ENCODE assay signal across 2 cellular contexts in the genomic region with DNA sequence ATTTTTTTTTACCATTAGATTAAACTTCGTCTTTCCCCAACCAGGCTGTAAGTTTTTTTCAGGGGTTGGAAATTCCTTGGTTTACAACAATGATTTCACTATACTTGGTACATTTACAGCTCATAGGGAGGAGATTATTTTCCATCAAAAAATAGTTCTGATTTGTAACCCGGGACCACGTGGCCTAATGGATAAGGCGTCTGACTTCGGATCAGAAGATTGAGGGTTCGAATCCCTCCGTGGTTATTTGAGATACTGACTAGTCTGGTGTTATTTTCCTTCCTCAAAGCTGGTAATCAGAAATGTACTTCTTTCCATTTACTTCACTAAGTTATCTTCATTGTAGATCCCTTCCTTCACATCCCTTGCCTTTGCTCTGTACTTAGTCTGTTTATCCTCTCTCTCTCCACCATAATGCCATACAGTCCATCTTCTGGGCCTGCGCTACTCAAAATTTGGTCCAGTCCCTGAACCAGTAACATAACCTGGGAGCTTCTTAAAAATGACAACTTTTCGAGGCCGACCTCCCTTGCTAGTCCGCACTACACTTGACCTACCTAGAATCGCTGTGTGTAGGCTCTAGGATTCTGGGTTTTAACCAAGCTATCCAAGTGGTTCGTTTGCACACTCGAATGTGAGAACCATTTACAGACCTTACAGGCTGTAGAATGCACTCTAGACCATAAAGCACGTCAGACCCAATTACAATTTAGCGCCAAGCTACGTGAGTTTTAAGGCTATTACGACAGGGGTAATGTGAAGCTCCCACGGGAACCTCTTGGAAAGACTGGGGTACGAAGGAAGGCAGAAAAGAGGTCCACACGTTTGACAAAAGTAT.
TF ChIP-seq lines count a peak whose summit lies in the region.

No MANE protein-coding gene starts in this region.

TF ChIP-seq in HEK293, 187 proteins besides CTCF, POLR2A, EP300 and RAD21 (continued from another document and continues in another):
- TF ChIP-seq ZNF692 (tag by site-specific recombination; IDR thresholded peaks at IDR 0.05), result peak; percentile 85
- TF ChIP-seq PRDM1 (tag by site-specific recombination; IDR thresholded peaks at IDR 0.05), result peak; percentile 56
- TF ChIP-seq, protein P1, sequence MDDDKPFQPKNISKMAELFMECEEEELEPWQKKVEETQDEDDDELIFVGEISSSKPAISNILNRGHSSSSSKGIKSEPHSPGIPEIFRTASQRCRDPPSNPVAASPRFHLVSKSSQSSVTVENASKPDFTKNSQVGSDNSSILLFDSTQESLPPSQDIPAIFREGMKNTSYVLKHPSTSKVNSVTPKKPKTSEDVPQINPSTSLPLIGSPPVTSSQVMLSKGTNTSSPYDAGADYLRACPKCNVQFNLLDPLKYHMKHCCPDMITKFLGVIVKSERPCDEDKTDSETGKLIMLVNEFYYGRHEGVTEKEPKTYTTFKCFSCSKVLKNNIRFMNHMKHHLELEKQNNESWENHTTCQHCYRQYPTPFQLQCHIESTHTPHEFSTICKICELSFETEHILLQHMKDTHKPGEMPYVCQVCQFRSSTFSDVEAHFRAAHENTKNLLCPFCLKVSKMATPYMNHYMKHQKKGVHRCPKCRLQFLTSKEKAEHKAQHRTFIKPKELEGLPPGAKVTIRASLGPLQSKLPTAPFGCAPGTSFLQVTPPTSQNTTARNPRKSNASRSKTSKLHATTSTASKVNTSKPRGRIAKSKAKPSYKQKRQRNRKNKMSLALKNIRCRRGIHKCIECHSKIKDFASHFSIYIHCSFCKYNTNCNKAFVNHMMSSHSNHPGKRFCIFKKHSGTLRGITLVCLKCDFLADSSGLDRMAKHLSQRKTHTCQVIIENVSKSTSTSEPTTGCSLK (tag by site-specific recombination; IDR thresholded peaks at IDR 0.05), result no peak
- no peak for TF ChIP-seq ZNF658 (tag by site-specific recombination; IDR thresholded peaks at IDR 0.05)
- peak; percentile 67 for TF ChIP-seq ZNF629 (tag by site-specific recombination; IDR thresholded peaks at IDR 0.05)
- no peak for TF ChIP-seq ZNF514 (tag by site-specific recombination; IDR thresholded peaks at IDR 0.05)
- TF ChIP-seq SP2 (tag by site-specific recombination; IDR thresholded peaks at IDR 0.05), result 0 out of 2 replicates have a peak, but pooled peaks have one; percentile 4
- 0 out of 2 replicates have a peak, but pooled peaks have one; percentile 13 for TF ChIP-seq BCL11A (tag by site-specific recombination; IDR thresholded peaks at IDR 0.05; ENCODE audit: low read depth)
- TF ChIP-seq ZBTB48 (tag by site-specific recombination; IDR thresholded peaks at IDR 0.05), result peak; percentile 99
- TF ChIP-seq ZNF133 (tag by site-specific recombination; IDR thresholded peaks at IDR 0.05), result no peak
- no peak for TF ChIP-seq ZNF792 (tag by site-specific recombination; IDR thresholded peaks at IDR 0.05)
- peak; percentile 15; the same call in 1 of the 2 replicates for TF ChIP-seq GLI4 (tag by site-specific recombination; IDR thresholded peaks at IDR 0.05)
- TF ChIP-seq GFI1B (tag by site-specific recombination; IDR thresholded peaks at IDR 0.05), result peak; percentile 80
- peak; percentile 41; the same call in 1 of the 2 replicates for TF ChIP-seq ZNF76 (tag by site-specific recombination; IDR thresholded peaks at IDR 0.05; ENCODE audit: borderline replicate concordance, low read depth)
- peak; percentile 91 for TF ChIP-seq ZNF600 (tag by site-specific recombination; IDR thresholded peaks at IDR 0.05)
- no peak for TF ChIP-seq ZNF776 (tag by site-specific recombination; IDR thresholded peaks at IDR 0.05; ENCODE audit: borderline replicate concordance)
- TF ChIP-seq, protein P2, sequence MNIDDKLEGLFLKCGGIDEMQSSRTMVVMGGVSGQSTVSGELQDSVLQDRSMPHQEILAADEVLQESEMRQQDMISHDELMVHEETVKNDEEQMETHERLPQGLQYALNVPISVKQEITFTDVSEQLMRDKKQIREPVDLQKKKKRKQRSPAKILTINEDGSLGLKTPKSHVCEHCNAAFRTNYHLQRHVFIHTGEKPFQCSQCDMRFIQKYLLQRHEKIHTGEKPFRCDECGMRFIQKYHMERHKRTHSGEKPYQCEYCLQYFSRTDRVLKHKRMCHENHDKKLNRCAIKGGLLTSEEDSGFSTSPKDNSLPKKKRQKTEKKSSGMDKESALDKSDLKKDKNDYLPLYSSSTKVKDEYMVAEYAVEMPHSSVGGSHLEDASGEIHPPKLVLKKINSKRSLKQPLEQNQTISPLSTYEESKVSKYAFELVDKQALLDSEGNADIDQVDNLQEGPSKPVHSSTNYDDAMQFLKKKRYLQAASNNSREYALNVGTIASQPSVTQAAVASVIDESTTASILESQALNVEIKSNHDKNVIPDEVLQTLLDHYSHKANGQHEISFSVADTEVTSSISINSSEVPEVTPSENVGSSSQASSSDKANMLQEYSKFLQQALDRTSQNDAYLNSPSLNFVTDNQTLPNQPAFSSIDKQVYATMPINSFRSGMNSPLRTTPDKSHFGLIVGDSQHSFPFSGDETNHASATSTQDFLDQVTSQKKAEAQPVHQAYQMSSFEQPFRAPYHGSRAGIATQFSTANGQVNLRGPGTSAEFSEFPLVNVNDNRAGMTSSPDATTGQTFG (tag by site-specific recombination; IDR thresholded peaks at IDR 0.05; ENCODE audit: borderline replicate concordance), result no peak
- TF ChIP-seq ZNF768 (tag by site-specific recombination; IDR thresholded peaks at IDR 0.05), result 0 out of 2 replicates have a peak, but pooled peaks have one; percentile 8
- TF ChIP-seq KLF9 (tag by site-specific recombination; IDR thresholded peaks at IDR 0.05; ENCODE audit: low read depth), result no peak
- 0 out of 2 replicates have a peak, but pooled peaks have one; percentile 36 for TF ChIP-seq SP3 (tag by site-specific recombination; IDR thresholded peaks at IDR 0.05)
- TF ChIP-seq ZBTB17 (tag by site-specific recombination; IDR thresholded peaks at IDR 0.05), result peak; percentile 92
- peak; percentile 98 for TF ChIP-seq ZNF362 (tag by site-specific recombination; IDR thresholded peaks at IDR 0.05)
- no peak for TF ChIP-seq ZNF621 (tag by site-specific recombination; IDR thresholded peaks at IDR 0.05)
- peak; percentile 62; the same call in 1 of the 2 replicates for TF ChIP-seq ZFP69B (tag by site-specific recombination; IDR thresholded peaks at IDR 0.05)
- TF ChIP-seq ZIC2 (tag by site-specific recombination; IDR thresholded peaks at IDR 0.05), result no peak

TF ChIP-seq in HepG2, 621 proteins besides CTCF, POLR2A, EP300 and RAD21 (continued from another document and continues in another):
- TF ChIP-seq, protein P3, sequence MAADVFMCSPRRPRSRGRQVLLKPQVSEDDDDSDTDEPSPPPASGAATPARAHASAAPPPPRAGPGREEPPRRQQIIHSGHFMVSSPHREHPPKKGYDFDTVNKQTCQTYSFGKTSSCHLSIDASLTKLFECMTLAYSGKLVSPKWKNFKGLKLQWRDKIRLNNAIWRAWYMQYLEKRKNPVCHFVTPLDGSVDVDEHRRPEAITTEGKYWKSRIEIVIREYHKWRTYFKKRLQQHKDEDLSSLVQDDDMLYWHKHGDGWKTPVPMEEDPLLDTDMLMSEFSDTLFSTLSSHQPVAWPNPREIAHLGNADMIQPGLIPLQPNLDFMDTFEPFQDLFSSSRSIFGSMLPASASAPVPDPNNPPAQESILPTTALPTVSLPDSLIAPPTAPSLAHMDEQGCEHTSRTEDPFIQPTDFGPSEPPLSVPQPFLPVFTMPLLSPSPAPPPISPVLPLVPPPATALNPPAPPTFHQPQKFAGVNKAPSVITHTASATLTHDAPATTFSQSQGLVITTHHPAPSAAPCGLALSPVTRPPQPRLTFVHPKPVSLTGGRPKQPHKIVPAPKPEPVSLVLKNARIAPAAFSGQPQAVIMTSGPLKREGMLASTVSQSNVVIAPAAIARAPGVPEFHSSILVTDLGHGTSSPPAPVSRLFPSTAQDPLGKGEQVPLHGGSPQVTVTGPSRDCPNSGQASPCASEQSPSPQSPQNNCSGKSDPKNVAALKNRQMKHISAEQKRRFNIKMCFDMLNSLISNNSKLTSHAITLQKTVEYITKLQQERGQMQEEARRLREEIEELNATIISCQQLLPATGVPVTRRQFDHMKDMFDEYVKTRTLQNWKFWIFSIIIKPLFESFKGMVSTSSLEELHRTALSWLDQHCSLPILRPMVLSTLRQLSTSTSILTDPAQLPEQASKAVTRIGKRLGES (CRISPR knock-in tag; IDR thresholded peaks at IDR 0.05; ENCODE audit: borderline replicate concordance), result 0 out of 2 replicates have a peak, but pooled peaks have one; percentile 11
- peak; percentile 57 for TF ChIP-seq ASH2L (IDR thresholded peaks at IDR 0.05; ENCODE audit: insufficient read length, low read depth, low read length)
- TF ChIP-seq TEAD3 (CRISPR knock-in tag; optimal IDR thresholded peaks at IDR 0.05; ENCODE audit: borderline replicate concordance), result peak; percentile 6
- TF ChIP-seq, protein P4, sequence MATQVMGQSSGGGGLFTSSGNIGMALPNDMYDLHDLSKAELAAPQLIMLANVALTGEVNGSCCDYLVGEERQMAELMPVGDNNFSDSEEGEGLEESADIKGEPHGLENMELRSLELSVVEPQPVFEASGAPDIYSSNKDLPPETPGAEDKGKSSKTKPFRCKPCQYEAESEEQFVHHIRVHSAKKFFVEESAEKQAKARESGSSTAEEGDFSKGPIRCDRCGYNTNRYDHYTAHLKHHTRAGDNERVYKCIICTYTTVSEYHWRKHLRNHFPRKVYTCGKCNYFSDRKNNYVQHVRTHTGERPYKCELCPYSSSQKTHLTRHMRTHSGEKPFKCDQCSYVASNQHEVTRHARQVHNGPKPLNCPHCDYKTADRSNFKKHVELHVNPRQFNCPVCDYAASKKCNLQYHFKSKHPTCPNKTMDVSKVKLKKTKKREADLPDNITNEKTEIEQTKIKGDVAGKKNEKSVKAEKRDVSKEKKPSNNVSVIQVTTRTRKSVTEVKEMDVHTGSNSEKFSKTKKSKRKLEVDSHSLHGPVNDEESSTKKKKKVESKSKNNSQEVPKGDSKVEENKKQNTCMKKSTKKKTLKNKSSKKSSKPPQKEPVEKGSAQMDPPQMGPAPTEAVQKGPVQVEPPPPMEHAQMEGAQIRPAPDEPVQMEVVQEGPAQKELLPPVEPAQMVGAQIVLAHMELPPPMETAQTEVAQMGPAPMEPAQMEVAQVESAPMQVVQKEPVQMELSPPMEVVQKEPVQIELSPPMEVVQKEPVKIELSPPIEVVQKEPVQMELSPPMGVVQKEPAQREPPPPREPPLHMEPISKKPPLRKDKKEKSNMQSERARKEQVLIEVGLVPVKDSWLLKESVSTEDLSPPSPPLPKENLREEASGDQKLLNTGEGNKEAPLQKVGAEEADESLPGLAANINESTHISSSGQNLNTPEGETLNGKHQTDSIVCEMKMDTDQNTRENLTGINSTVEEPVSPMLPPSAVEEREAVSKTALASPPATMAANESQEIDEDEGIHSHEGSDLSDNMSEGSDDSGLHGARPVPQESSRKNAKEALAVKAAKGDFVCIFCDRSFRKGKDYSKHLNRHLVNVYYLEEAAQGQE (IDR thresholded peaks at IDR 0.05; ENCODE audit: borderline replicate concordance in 1 of 2, low read depth in 1 of 2, low read length in 2 of 2), result peak in 1 of 2 experiments; percentile 39; a peak in 1 of 4 replicates
- TF ChIP-seq ZUFSP (CRISPR knock-in tag; IDR thresholded peaks at IDR 0.05; ENCODE audit: borderline replicate concordance), result peak; percentile 62; the same call in 1 of the 2 replicates
- peak; percentile 42; the same call in 1 of the 2 replicates for TF ChIP-seq ZNF878 (CRISPR knock-in tag; IDR thresholded peaks at IDR 0.05)
- TF ChIP-seq TARDBP (CRISPR knock-in tag; IDR thresholded peaks at IDR 0.05), result 0 out of 2 replicates have a peak, but pooled peaks have one; percentile 14
- no peak for TF ChIP-seq MAZ (IDR thresholded peaks at IDR 0.05; ENCODE audit: borderline replicate concordance, low read depth, low read length)
- no peak for TF ChIP-seq MAZ (CRISPR knock-in tag; IDR thresholded peaks at IDR 0.05; ENCODE audit: low read depth)
- TF ChIP-seq ZNF616 (CRISPR knock-in tag; IDR thresholded peaks at IDR 0.05; ENCODE audit: low read depth), result no peak
- TF ChIP-seq DDIT3 (CRISPR knock-in tag; IDR thresholded peaks at IDR 0.05), result 0 out of 2 replicates have a peak, but pooled peaks have one; percentile 43
- TF ChIP-seq, protein P5, sequence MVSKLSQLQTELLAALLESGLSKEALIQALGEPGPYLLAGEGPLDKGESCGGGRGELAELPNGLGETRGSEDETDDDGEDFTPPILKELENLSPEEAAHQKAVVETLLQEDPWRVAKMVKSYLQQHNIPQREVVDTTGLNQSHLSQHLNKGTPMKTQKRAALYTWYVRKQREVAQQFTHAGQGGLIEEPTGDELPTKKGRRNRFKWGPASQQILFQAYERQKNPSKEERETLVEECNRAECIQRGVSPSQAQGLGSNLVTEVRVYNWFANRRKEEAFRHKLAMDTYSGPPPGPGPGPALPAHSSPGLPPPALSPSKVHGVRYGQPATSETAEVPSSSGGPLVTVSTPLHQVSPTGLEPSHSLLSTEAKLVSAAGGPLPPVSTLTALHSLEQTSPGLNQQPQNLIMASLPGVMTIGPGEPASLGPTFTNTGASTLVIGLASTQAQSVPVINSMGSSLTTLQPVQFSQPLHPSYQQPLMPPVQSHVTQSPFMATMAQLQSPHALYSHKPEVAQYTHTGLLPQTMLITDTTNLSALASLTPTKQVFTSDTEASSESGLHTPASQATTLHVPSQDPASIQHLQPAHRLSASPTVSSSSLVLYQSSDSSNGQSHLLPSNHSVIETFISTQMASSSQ (IDR thresholded peaks at IDR 0.05; ENCODE audit: low read depth), result peak; percentile 52; the same call in 1 of the 2 replicates
- TF ChIP-seq, protein P5 (CRISPR knock-in tag; IDR thresholded peaks at IDR 0.05; ENCODE audit: borderline replicate concordance), result no peak; the same call in 1 of the 2 replicates
